In genomic region chr13:30617315-30618185, GRCh38 we compare ENCODE assay signal across 1 cellular context.
A peak's percentile ranks its signal among the peaks of the same experiment; 100 is the strongest.
TF ChIP-seq lines count a peak whose summit lies in the region.

TSS of gene USPL1 (plus strand) at chr13:30617920. CDS start at chr13:30621141, 3,221 bp downstream.

TF ChIP-seq in K562, 482 proteins besides CTCF, POLR2A, EP300 and RAD21 (continued from another document and continues in another):
- TF ChIP-seq, protein P1, sequence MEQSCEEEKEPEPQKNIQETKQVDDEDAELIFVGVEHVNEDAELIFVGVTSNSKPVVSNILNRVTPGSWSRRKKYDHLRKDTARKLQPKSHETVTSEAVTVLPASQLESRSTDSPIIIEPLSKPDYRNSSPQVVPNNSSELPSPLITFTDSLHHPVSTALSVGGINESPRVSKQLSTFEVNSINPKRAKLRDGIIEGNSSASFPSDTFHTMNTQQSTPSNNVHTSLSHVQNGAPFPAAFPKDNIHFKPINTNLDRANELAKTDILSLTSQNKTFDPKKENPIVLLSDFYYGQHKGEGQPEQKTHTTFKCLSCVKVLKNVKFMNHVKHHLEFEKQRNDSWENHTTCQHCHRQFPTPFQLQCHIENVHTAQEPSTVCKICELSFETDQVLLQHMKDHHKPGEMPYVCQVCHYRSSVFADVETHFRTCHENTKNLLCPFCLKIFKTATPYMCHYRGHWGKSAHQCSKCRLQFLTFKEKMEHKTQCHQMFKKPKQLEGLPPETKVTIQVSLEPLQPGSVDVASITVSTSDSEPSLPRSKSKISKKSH (CRISPR knock-in tag; IDR thresholded peaks at IDR 0.05) = no peak
- TF ChIP-seq POU5F1 (IDR thresholded peaks at IDR 0.05; ENCODE audit: borderline replicate concordance, low read depth, low read length, partially characterized antibody) = peak; percentile 60
- no peak for TF ChIP-seq NFE2 (IDR thresholded peaks at IDR 0.05; ENCODE audit: low read depth)
- TF ChIP-seq ZNF76 (CRISPR knock-in tag; IDR thresholded peaks at IDR 0.05; ENCODE audit: borderline replicate concordance) = no peak
- TF ChIP-seq MEF2A (IDR thresholded peaks at IDR 0.05; ENCODE audit: control insufficient read depth, low read depth, low read length) = no peak
- no peak for TF ChIP-seq ZNF124 (CRISPR knock-in tag; IDR thresholded peaks at IDR 0.05)
- TF ChIP-seq E2F8 (IDR thresholded peaks at IDR 0.05; ENCODE audit: low read depth, partially characterized antibody) = peak; percentile 95
- no peak for TF ChIP-seq ZBTB26 (CRISPR knock-in tag; IDR thresholded peaks at IDR 0.05)
- TF ChIP-seq, protein P2, sequence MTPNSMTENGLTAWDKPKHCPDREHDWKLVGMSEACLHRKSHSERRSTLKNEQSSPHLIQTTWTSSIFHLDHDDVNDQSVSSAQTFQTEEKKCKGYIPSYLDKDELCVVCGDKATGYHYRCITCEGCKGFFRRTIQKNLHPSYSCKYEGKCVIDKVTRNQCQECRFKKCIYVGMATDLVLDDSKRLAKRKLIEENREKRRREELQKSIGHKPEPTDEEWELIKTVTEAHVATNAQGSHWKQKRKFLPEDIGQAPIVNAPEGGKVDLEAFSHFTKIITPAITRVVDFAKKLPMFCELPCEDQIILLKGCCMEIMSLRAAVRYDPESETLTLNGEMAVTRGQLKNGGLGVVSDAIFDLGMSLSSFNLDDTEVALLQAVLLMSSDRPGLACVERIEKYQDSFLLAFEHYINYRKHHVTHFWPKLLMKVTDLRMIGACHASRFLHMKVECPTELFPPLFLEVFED (CRISPR knock-in tag; conservative IDR thresholded peaks at IDR 0.05) = no peak
- TF ChIP-seq HDAC3 (IDR thresholded peaks at IDR 0.05; ENCODE audit: borderline replicate concordance, partially characterized antibody) = no peak
- no peak for TF ChIP-seq HNRNPK (IDR thresholded peaks at IDR 0.05; ENCODE audit: low read depth, low read length, poor library complexity, severe bottlenecking)
- TF ChIP-seq MAFK (IDR thresholded peaks at IDR 0.05; ENCODE audit: low read length) = no peak
- TF ChIP-seq ZNF766 (CRISPR knock-in tag; conservative IDR thresholded peaks at IDR 0.05) = no peak
- TF ChIP-seq, protein P3, sequence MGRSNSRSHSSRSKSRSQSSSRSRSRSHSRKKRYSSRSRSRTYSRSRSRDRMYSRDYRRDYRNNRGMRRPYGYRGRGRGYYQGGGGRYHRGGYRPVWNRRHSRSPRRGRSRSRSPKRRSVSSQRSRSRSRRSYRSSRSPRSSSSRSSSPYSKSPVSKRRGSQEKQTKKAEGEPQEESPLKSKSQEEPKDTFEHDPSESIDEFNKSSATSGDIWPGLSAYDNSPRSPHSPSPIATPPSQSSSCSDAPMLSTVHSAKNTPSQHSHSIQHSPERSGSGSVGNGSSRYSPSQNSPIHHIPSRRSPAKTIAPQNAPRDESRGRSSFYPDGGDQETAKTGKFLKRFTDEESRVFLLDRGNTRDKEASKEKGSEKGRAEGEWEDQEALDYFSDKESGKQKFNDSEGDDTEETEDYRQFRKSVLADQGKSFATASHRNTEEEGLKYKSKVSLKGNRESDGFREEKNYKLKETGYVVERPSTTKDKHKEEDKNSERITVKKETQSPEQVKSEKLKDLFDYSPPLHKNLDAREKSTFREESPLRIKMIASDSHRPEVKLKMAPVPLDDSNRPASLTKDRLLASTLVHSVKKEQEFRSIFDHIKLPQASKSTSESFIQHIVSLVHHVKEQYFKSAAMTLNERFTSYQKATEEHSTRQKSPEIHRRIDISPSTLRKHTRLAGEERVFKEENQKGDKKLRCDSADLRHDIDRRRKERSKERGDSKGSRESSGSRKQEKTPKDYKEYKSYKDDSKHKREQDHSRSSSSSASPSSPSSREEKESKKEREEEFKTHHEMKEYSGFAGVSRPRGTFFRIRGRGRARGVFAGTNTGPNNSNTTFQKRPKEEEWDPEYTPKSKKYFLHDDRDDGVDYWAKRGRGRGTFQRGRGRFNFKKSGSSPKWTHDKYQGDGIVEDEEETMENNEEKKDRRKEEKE (IDR thresholded peaks at IDR 0.05; ENCODE audit: borderline replicate concordance in 1 of 2, control insufficient read depth in 1 of 2, low read depth in 2 of 2, low read length in 1 of 2) = peak in 1 of 2 experiments; percentile 90; a peak in 2 of 4 replicates
- TF ChIP-seq XRCC4 (IDR thresholded peaks at IDR 0.05; ENCODE audit: extremely low read depth, insufficient read depth, insufficient read length) = no peak
- TF ChIP-seq FIP1L1 (IDR thresholded peaks at IDR 0.05; ENCODE audit: low read depth, low read length, poor library complexity, severe bottlenecking) = peak; percentile 95
- TF ChIP-seq PCBP2 (IDR thresholded peaks at IDR 0.05; ENCODE audit: low read depth, low read length, poor library complexity, severe bottlenecking) = no peak
- TF ChIP-seq POLR2AphosphoS2 (IDR thresholded peaks at IDR 0.05; ENCODE audit: low read length) = no peak; the same call in 1 of the 2 replicates
- no peak for TF ChIP-seq CHD4 (IDR thresholded peaks at IDR 0.05; ENCODE audit: insufficient read depth, insufficient replicate concordance, low read depth, low read length, poor library complexity, severe bottlenecking)
- TF ChIP-seq HIVEP1 (CRISPR knock-in tag; IDR thresholded peaks at IDR 0.05) = no peak
- TF ChIP-seq SMARCC2 (IDR thresholded peaks at IDR 0.05; ENCODE audit: low read depth) = no peak
- no peak for TF ChIP-seq ZNF3 (CRISPR knock-in tag; IDR thresholded peaks at IDR 0.05)
- TF ChIP-seq, protein P4, sequence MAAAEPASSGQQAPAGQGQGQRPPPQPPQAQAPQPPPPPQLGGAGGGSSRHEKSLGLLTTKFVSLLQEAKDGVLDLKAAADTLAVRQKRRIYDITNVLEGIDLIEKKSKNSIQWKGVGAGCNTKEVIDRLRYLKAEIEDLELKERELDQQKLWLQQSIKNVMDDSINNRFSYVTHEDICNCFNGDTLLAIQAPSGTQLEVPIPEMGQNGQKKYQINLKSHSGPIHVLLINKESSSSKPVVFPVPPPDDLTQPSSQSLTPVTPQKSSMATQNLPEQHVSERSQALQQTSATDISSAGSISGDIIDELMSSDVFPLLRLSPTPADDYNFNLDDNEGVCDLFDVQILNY (CRISPR knock-in tag; IDR thresholded peaks at IDR 0.05) = 0 out of 2 replicates have a peak, but pooled peaks have one; percentile 43
- TF ChIP-seq MTF1 (CRISPR knock-in tag; IDR thresholded peaks at IDR 0.05; ENCODE audit: borderline replicate concordance) = no peak
- peak; percentile 67; the same call in 1 of the 2 replicates for TF ChIP-seq ZNF263 (CRISPR knock-in tag; IDR thresholded peaks at IDR 0.05; ENCODE audit: borderline replicate concordance)
- TF ChIP-seq CBX8 (IDR thresholded peaks at IDR 0.05; ENCODE audit: borderline replicate concordance, extremely low read depth, low read depth, low read length, poor library complexity, severe bottlenecking) = no peak
- no peak for TF ChIP-seq SREBF1 (IDR thresholded peaks at IDR 0.05; ENCODE audit: borderline replicate concordance, low read depth, low read length)
- TF ChIP-seq ZNF224 (CRISPR knock-in tag; IDR thresholded peaks at IDR 0.05) = no peak
- TF ChIP-seq SMARCA5 (IDR thresholded peaks at IDR 0.05) = no peak
- peak; percentile 92 for TF ChIP-seq CTBP1 (IDR thresholded peaks at IDR 0.05; ENCODE audit: borderline replicate concordance)
- TF ChIP-seq PHF20 (IDR thresholded peaks at IDR 0.05; ENCODE audit: partially characterized antibody) = peak; percentile 96
- TF ChIP-seq, protein P5, sequence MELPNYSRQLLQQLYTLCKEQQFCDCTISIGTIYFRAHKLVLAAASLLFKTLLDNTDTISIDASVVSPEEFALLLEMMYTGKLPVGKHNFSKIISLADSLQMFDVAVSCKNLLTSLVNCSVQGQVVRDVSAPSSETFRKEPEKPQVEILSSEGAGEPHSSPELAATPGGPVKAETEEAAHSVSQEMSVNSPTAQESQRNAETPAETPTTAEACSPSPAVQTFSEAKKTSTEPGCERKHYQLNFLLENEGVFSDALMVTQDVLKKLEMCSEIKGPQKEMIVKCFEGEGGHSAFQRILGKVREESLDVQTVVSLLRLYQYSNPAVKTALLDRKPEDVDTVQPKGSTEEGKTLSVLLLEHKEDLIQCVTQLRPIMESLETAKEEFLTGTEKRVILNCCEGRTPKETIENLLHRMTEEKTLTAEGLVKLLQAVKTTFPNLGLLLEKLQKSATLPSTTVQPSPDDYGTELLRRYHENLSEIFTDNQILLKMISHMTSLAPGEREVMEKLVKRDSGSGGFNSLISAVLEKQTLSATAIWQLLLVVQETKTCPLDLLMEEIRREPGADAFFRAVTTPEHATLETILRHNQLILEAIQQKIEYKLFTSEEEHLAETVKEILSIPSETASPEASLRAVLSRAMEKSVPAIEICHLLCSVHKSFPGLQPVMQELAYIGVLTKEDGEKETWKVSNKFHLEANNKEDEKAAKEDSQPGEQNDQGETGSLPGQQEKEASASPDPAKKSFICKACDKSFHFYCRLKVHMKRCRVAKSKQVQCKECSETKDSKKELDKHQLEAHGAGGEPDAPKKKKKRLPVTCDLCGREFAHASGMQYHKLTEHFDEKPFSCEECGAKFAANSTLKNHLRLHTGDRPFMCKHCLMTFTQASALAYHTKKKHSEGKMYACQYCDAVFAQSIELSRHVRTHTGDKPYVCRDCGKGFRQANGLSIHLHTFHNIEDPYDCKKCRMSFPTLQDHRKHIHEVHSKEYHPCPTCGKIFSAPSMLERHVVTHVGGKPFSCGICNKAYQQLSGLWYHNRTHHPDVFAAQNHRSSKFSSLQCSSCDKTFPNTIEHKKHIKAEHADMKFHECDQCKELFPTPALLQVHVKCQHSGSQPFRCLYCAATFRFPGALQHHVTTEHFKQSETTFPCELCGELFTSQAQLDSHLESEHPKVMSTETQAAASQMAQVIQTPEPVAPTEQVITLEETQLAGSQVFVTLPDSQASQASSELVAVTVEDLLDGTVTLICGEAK (IDR thresholded peaks at IDR 0.05) = peak; percentile 100
- TF ChIP-seq, protein P5 (CRISPR knock-in tag; IDR thresholded peaks at IDR 0.05) = no peak
- TF ChIP-seq ZNF324 (CRISPR knock-in tag; IDR thresholded peaks at IDR 0.05) = no peak
- TF ChIP-seq SNRNP70 (optimal IDR thresholded peaks at IDR 0.05; ENCODE audit: low read depth, low read length) = no peak
- TF ChIP-seq THAP7 (CRISPR knock-in tag; IDR thresholded peaks at IDR 0.05) = no peak
- peak; percentile 62 for TF ChIP-seq SOX6 (IDR thresholded peaks at IDR 0.05)
- TF ChIP-seq NCOR1 (IDR thresholded peaks at IDR 0.05) = peak; percentile 65; the same call in 1 of the 2 replicates
- TF ChIP-seq ZNF384 (IDR thresholded peaks at IDR 0.05; ENCODE audit: low read depth, low read length) = no peak
- 0 out of 2 replicates have a peak, but pooled peaks have one; percentile 7 for TF ChIP-seq SMARCA4 (IDR thresholded peaks at IDR 0.05)
- no peak for TF ChIP-seq ZNF140 (CRISPR knock-in tag; IDR thresholded peaks at IDR 0.05)
- no peak for TF ChIP-seq NR3C1 (CRISPR knock-in tag; IDR thresholded peaks at IDR 0.05)
- TF ChIP-seq E2F3 (CRISPR knock-in tag; IDR thresholded peaks at IDR 0.05) = no peak
- TF ChIP-seq STAG1 (CRISPR knock-in tag; IDR thresholded peaks at IDR 0.05; ENCODE audit: borderline replicate concordance) = no peak
